Comparison of ENCODE assay signal across 28 cellular contexts in the genomic region with DNA sequence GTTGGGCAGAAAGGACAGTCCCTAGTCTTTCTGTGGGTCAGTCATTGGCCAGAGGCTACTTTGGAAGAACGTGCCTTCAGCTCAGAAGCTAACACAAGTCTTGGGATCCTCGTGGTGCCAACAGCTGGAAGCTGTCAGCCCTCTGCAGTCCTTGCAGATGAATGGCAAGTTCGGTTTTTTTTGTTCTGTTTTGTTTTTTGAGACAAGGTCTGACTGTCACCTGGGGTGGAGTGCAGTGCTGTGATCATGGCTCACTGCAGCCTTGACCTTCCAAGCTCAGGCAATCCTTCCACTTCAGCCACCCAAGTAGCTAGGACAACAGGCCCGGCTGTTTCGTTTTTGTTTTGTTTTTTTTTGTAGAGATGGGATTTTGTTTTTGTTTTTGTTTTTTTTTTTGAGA.
"Had no signal": no experiment of that assay in that cellular context is flagged by ENCODE, and none has a peak within 500 bp of the region (broad histone marks: within the 10 kb centered on the region; RNA-seq: fewer than 3 reads in every experiment).

No MANE protein-coding gene starts in this region.

- ATAC-seq: foreskin keratinocyte; gastroesophageal sphincter; heart left ventricle; left lung; mucosa of descending colon; naive thymus-derived CD4-positive, alpha-beta T cell; sciatic nerve; stimulated activated effector memory CD8-positive, alpha-beta T cell treated with anti-CD3 and anti-CD28 coated beads, Interleukin-12 subunit alpha, Interleukin-12 subunit beta, amount 100 ng/mL, for 72 hours had no signal

- H3K36me3 ChIP-seq: esophagus muscularis mucosa, gastroesophageal sphincter, heart left ventricle, left lung, neural progenitor cell, prostate gland, right atrium auricular region, stomach, thyroid gland had no signal

- H2AFZ ChIP-seq: hepatocyte, neural progenitor cell had no signal

- H3K9me3 ChIP-seq: esophagus muscularis mucosa, gastroesophageal sphincter, heart left ventricle, left lung, mucosa of descending colon, prostate gland, right atrium auricular region, stomach, thyroid gland had no signal

- H3K4me1 Mint-ChIP-seq: nephron had no signal

- H3K4me1 ChIP-seq: prostate gland had no signal

- H3K4me3 ChIP-seq: esophagus muscularis mucosa, gastroesophageal sphincter, heart left ventricle, hepatocyte, left lung, mucosa of descending colon, neural progenitor cell, prostate gland, right atrium auricular region, smooth muscle cell, stomach, thyroid gland had no signal

- H3K27ac ChIP-seq: esophagus muscularis mucosa, foreskin keratinocyte, gastroesophageal sphincter, heart left ventricle, hepatocyte, left lung, neural progenitor cell, prostate gland, right atrium auricular region, stomach, thyroid gland had no signal

- H3K27ac Mint-ChIP-seq: mesothelial cell of epicardium; naive thymus-derived CD4-positive, alpha-beta T cell; nephron; neural progenitor cell; stimulated activated effector memory CD8-positive, alpha-beta T cell treated with anti-CD3 and anti-CD28 coated beads, Interleukin-12 subunit alpha, Interleukin-12 subunit beta, amount 100 ng/mL, for 72 hours; type B pancreatic cell had no signal

- H3K4me2 ChIP-seq: hepatocyte, neural progenitor cell had no signal

- H3K4me3 Mint-ChIP-seq: mesothelial cell of epicardium; naive thymus-derived CD4-positive, alpha-beta T cell; stimulated activated effector memory CD8-positive, alpha-beta T cell treated with anti-CD3 and anti-CD28 coated beads, Interleukin-12 subunit alpha, Interleukin-12 subunit beta, amount 100 ng/mL, for 72 hours had no signal

- DNase-seq: cortex of kidney; effector memory CD4-positive, alpha-beta T cell; foreskin keratinocyte; heart left ventricle; kidney; left lung; mucosa of descending colon; naive thymus-derived CD4-positive, alpha-beta T cell; stimulated activated CD4-positive, alpha-beta T cell treated with anti-CD3 and anti-CD28 coated beads, Interleukin-12 subunit alpha, Interleukin-12 subunit beta, amount 100 ng/mL, for 4 hours; stimulated activated CD4-positive, alpha-beta T cell treated with anti-CD3 and anti-CD28 coated beads, Interleukin-1b, Interleukin-23, amount 100 ng/mL, for 48 hours; stimulated activated CD4-positive, alpha-beta T cell treated with anti-CD3 and anti-CD28 coated beads, Interleukin-4, amount 100 ng/mL, for 24 hours; stimulated activated naive CD4-positive, alpha-beta T cell treated with Interleukin-2 at 50 U/mL for 16 hours; stomach; thyroid gland had no signal

- H3K27me3 ChIP-seq: foreskin keratinocyte, hepatocyte, right atrium auricular region, thyroid gland had no signal

- H3K9me3 Mint-ChIP-seq: mesothelial cell of epicardium; nephron; neural progenitor cell; stimulated activated effector memory CD8-positive, alpha-beta T cell treated with anti-CD3 and anti-CD28 coated beads, Interleukin-12 subunit alpha, Interleukin-12 subunit beta, amount 100 ng/mL, for 72 hours; type B pancreatic cell had no signal

- H3K9ac ChIP-seq: neural progenitor cell had no signal

- H3K36me3 Mint-ChIP-seq: naive thymus-derived CD4-positive, alpha-beta T cell had no signal

- FAIRE-seq: endothelial cell of umbilical vein, kidney, urothelium cell line had no signal
